ENCODE assay signal across 16 cellular contexts in the genomic region with DNA sequence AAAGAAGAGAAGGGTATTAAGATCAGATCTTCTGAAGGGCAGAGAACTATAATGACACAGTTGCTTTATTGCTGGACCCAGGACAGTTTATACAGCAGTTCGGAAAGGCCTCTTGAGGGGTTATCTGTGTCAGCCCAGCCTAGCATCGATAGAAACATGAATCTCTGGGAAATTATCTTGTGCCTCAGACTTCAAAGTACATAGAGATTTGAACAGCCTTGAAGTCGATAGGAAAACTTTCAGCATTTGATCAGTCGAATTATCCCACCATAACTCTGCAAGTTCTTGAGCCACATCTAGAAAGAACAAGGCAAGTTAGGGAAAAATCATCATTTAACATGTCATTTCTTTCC. TPM values are rescaled to one million over a fixed set of nuclear protein-coding genes. Genes with fewer than 3 reads are reported as not detected.
A peak's percentile ranks its signal among the peaks of the same experiment; 100 is the strongest.
DNase-seq lines count a peak whose midpoint lies in the region; ATAC-seq and TF ChIP-seq lines count a peak whose summit lies in the region.
"Had no signal": no experiment of that assay in that cellular context is flagged by ENCODE, and none has a peak within 500 bp of the region (broad histone marks: within the 10 kb centered on the region; RNA-seq: fewer than 3 reads in every experiment).

No MANE protein-coding gene starts in this region.

- DNase-seq in CD4-positive, alpha-beta memory T cell: no peak
- no peak for DNase-seq in natural killer cell treated with Interleukin-12 subunit alpha and Interleukin-12 subunit beta and Interleukin-15 and Interleukin-18, amount 100 ng/mL, for 72 hours (ENCODE audit: low spot score)
- DNase-seq in AG20443 (ENCODE audit: low spot score) (no peak), KBM-7 (no peak), suprapubic skin (ENCODE audit: low spot score in 2 of 2) (no peak)
- DNase-seq: foreskin melanocyte, NCI-H1694 treated with DMSO at 0.1 percent for 48 hours, NCI-H524 treated with DMSO at 0.1 percent for 48 hours, uterus had no signal

- H3K9me3 Mint-ChIP-seq in CD4-positive, alpha-beta memory T cell: peaks cover 0 to 3% (median 0%) of the 10 kb centered on the region in 8 donors
- H3K9me3 Mint-ChIP-seq in activated naive CD8-positive, alpha-beta T cell (ENCODE audit: low read depth): no peaks in the 10 kb centered on the region
- no peaks in the 10 kb centered on the region for H3K9me3 Mint-ChIP-seq in natural killer cell treated with Interleukin-12 subunit alpha and Interleukin-12 subunit beta and Interleukin-15 and Interleukin-18, amount 100 ng/mL, for 72 hours
- H3K9me3 Mint-ChIP-seq: activated naive CD4-positive, alpha-beta T cell treated with anti-CD3 and anti-CD28 coated beads, Interleukin-2, amount 50 U/mL, for 72 hours; neural crest cell had no signal

- no peak for TF ChIP-seq EP300 in suprapubic skin (IDR thresholded peaks at IDR 0.05)

- H3K4me1 ChIP-seq in CD4-positive, alpha-beta memory T cell (ENCODE audit: insufficient read depth, low read length): peaks cover 25% of the 10 kb centered on the region
- peaks cover 48% of the 10 kb centered on the region for H3K4me1 ChIP-seq in suprapubic skin
- H3K4me1 ChIP-seq: uterus had no signal

- no peak overlapping the region for H3K27ac ChIP-seq in CD4-positive, alpha-beta memory T cell (ENCODE audit: low read depth, low read length)
- H3K27ac ChIP-seq in suprapubic skin: no peak overlapping the region
- H3K27ac ChIP-seq: uterus had no signal

- no peaks in the 10 kb centered on the region for H3K36me3 ChIP-seq in CD4-positive, alpha-beta memory T cell (ENCODE audit: insufficient read depth, low read length)
- H3K36me3 ChIP-seq in suprapubic skin: no peaks in the 10 kb centered on the region
- H3K36me3 ChIP-seq: uterus had no signal

- peak overlapping the region; percentile 3 to 92 (median 84) for H3K4me3 Mint-ChIP-seq in CD4-positive, alpha-beta memory T cell
- H3K4me3 Mint-ChIP-seq in activated naive CD8-positive, alpha-beta T cell: peak overlapping the region; percentile 82
- H3K4me3 Mint-ChIP-seq in natural killer cell treated with Interleukin-12 subunit alpha and Interleukin-12 subunit beta and Interleukin-15 and Interleukin-18, amount 100 ng/mL, for 72 hours: peak overlapping the region; percentile 85
- H3K4me3 Mint-ChIP-seq: neural crest cell, WTC11 had no signal

- peak overlapping the region in 6 of 7 donors; percentile 49 to 74 (median 65) for H3K27ac Mint-ChIP-seq in CD4-positive, alpha-beta memory T cell
- peak overlapping the region; percentile 78 for H3K27ac Mint-ChIP-seq in activated naive CD8-positive, alpha-beta T cell
- H3K27ac Mint-ChIP-seq in natural killer cell treated with Interleukin-12 subunit alpha and Interleukin-12 subunit beta and Interleukin-15 and Interleukin-18, amount 100 ng/mL, for 72 hours: peak overlapping the region; percentile 69 to 81
- H3K27ac Mint-ChIP-seq: WTC11 had no signal

- H3K36me3 Mint-ChIP-seq in CD4-positive, alpha-beta memory T cell: no peaks in the 10 kb centered on the region
- H3K36me3 Mint-ChIP-seq in activated naive CD8-positive, alpha-beta T cell: peaks cover 9% of the 10 kb centered on the region
- peaks cover 5% of the 10 kb centered on the region for H3K36me3 Mint-ChIP-seq in natural killer cell treated with Interleukin-12 subunit alpha and Interleukin-12 subunit beta and Interleukin-15 and Interleukin-18, amount 100 ng/mL, for 72 hours
- H3K36me3 Mint-ChIP-seq: activated naive CD4-positive, alpha-beta T cell treated with anti-CD3 and anti-CD28 coated beads, Interleukin-2, amount 50 U/mL, for 72 hours; WTC11 had no signal

- intact Hi-C loops in CD4-positive, alpha-beta memory T cell (cut with micrococcal nuclease): no loop called here

- ATAC-seq in GM21723 (IDR thresholded peaks at IDR 0.05; ENCODE audit: unreplicated experiment): peak; percentile 12
- no peak for ATAC-seq in natural killer cell treated with Interleukin-12 subunit alpha and Interleukin-12 subunit beta and Interleukin-15 and Interleukin-18, amount 100 ng/mL, for 72 hours
- no peak for ATAC-seq in HG02798 (IDR thresholded peaks at IDR 0.05; ENCODE audit: poor library complexity, unreplicated experiment)
- ATAC-seq: WTC11 had no signal

- peak overlapping the region; percentile 20 to 24 for H3K4me3 ChIP-seq in CD4-positive, alpha-beta memory T cell (ENCODE audit: low read length in 2 of 2)
- H3K4me3 ChIP-seq in suprapubic skin: no peak overlapping the region
- H3K4me3 ChIP-seq: lung, uterus had no signal

- peaks cover 13 to 62% of the 10 kb centered on the region in 2 donors for H3K27me3 Mint-ChIP-seq in CD4-positive, alpha-beta memory T cell
- peaks cover 29% of the 10 kb centered on the region for H3K27me3 Mint-ChIP-seq in activated naive CD8-positive, alpha-beta T cell
- H3K27me3 Mint-ChIP-seq in natural killer cell treated with Interleukin-12 subunit alpha and Interleukin-12 subunit beta and Interleukin-15 and Interleukin-18, amount 100 ng/mL, for 72 hours: peaks cover 62 to 69% of the 10 kb centered on the region in 2 donors

- whole genome bisulfite sequencing in suprapubic skin: 85% methylated on average over 4 of the region's 4 CpGs

- in situ Hi-C loops in KBM-7 (cut with MboI; ENCODE audit: low pct_unique_long_range_greater_than_20kb, low sequenced_read_pairs): no loop called here

- CTCF ChIA-PET in CD4-positive, alpha-beta memory T cell (lab: Charles Lee; ENCODE audit: partially characterized antibody): no interaction called here

- no peaks in the 10 kb centered on the region for H3K9me3 ChIP-seq in CD4-positive, alpha-beta memory T cell (ENCODE audit: control insufficient read depth in 1 of 2, low read length in 2 of 2)
- no peaks in the 10 kb centered on the region for H3K9me3 ChIP-seq in suprapubic skin
- H3K9me3 ChIP-seq: uterus had no signal

- peaks cover 18 to 32% (median 25%) of the 10 kb centered on the region in 4 donors for H3K4me1 Mint-ChIP-seq in CD4-positive, alpha-beta memory T cell
- H3K4me1 Mint-ChIP-seq in activated naive CD8-positive, alpha-beta T cell (ENCODE audit: low read depth): peaks cover 55% of the 10 kb centered on the region
- peaks cover 30 to 32% of the 10 kb centered on the region in 2 donors for H3K4me1 Mint-ChIP-seq in natural killer cell treated with Interleukin-12 subunit alpha and Interleukin-12 subunit beta and Interleukin-15 and Interleukin-18, amount 100 ng/mL, for 72 hours (ENCODE audit: low read depth in 2 of 2)

- no peaks in the 10 kb centered on the region for H3K27me3 ChIP-seq in CD4-positive, alpha-beta memory T cell (ENCODE audit: insufficient read depth, low read length)
- no peaks in the 10 kb centered on the region for H3K27me3 ChIP-seq in suprapubic skin
- H3K27me3 ChIP-seq: uterus had no signal

- TF ChIP-seq CTCF in suprapubic skin (IDR thresholded peaks at IDR 0.05): no peak

- no peak for TF ChIP-seq POLR2A in suprapubic skin (IDR thresholded peaks at IDR 0.05)

- POLR2A ChIA-PET in CD4-positive, alpha-beta memory T cell (lab: Charles Lee; ENCODE audit: partially characterized antibody): no interaction called here

RNA-seq across cellular contexts. Expression of a gene that starts 2.5 kb away (rescaled TPM):
- total RNA-seq in CD4-positive, alpha-beta memory T cell: under 1 TPM; 0.47 to 0.58 TPM
- under 1 TPM in 1 of 2 donors, not detected in 1; 0.16 TPM for polyA plus RNA-seq in CD4-positive, alpha-beta memory T cell
- total RNA-seq in natural killer cell treated with Interleukin-12 subunit alpha and Interleukin-12 subunit beta and Interleukin-15 and Interleukin-18, amount 100 ng/mL, for 72 hours: not detected
- 10 to 100 TPM in 1 of 4 donors, 1 to 10 TPM in 3; 2.1 to 11.1 (median 7.0) TPM for total RNA-seq in suprapubic skin
- total RNA-seq: activated naive CD4-positive, alpha-beta T cell treated with anti-CD3 and anti-CD28 coated beads, Interleukin-2, amount 50 U/mL, for 72 hours had no signal
